2 cellular contexts compared by ENCODE assay signal in the genomic region with DNA sequence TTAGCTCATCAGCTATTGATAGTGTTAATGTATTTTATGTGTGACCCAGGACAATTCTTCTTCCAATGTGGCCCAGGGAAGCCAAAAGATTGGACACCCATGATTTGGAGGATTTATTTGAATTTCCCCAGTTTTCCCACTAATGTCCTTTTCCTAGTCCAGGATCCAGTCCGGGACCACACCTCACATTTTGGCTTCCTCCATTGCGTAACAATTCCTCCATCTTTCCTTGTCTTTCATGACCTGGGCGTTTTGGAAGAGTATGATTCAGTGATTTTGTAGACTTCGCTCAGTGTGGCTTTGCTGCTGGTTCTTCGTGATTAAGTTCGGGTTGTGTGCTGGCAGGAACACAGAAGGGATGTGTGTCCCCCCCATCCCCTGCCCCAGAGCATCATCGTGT.
TF ChIP-seq lines count a peak whose summit lies in the region.

No MANE protein-coding gene starts in this region.

TF ChIP-seq in HepG2, 621 proteins besides CTCF, POLR2A, EP300 and RAD21:
- TF ChIP-seq CEBPB (IDR thresholded peaks at IDR 0.05; ENCODE audit: borderline replicate concordance, low read depth, low read length): peak; percentile 81
- no peak for TF ChIP-seq PRMT3 (CRISPR knock-in tag; IDR thresholded peaks at IDR 0.05; ENCODE audit: borderline replicate concordance, low read depth)
- no peak for TF ChIP-seq HHEX (CRISPR knock-in tag; IDR thresholded peaks at IDR 0.05)

TF ChIP-seq in Ishikawa, 13 proteins besides CTCF, POLR2A, EP300 and RAD21:
- TF ChIP-seq FOXM1 (IDR thresholded peaks at IDR 0.05; ENCODE audit: borderline replicate concordance, low read depth): no peak
- 0 out of 2 replicates have a peak, but pooled peaks have one; percentile 5 for TF ChIP-seq CEBPB (IDR thresholded peaks at IDR 0.05)
- TF ChIP-seq EGR1 (IDR thresholded peaks at IDR 0.05): no peak
